1 cellular context compared by ENCODE assay signal in the genomic region with DNA sequence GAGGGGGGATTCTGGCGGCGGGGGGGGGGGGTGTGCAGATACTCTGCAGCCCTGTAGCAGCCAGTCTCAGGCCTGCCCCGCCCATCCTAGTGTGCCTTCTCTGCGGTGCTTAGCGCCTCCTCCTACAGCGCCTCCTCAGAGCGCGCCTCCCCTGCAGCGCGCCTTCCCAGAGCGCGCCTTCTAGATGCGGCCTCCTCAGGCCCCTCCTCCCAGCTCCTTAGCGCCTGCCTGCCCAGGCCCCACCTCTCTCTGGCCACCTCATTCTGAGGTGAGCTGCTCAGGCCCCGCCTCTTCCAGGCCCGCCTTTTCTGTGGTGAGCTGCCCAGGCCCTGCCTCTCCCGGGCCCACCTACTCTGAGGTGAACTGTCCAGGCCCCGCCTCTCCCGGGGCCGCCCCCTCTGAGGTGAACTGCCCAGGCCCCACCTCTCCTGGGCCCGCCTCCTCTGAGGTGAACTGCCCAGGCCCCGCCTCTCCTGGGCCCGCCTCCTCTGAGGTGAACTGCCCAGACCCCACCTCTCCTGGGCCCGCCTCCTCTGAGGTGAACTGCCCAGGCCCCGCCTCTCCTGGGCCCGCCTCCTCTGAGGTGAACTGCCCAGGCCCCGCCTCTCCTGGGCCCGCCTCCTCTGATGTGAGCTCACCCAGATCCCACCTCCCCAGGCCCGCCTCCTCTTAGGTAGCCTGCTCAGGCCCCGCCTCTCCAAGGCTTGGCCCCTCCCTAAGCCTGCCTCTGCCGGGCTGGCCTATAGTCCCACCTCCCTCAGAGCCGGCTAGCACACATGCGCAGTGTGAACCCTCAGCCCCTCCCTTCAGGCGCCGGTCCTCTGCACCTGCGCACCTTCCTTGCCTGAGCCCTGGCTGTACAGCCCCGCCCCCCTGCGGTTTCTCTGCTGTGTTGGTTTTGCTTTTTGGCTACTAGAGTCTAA.
TF ChIP-seq lines count a peak whose summit lies in the region.

No MANE protein-coding gene starts in this region.

TF ChIP-seq in HepG2, 621 proteins besides CTCF, POLR2A, EP300 and RAD21 (continued from another document and continues in another):
- TF ChIP-seq, protein P1, sequence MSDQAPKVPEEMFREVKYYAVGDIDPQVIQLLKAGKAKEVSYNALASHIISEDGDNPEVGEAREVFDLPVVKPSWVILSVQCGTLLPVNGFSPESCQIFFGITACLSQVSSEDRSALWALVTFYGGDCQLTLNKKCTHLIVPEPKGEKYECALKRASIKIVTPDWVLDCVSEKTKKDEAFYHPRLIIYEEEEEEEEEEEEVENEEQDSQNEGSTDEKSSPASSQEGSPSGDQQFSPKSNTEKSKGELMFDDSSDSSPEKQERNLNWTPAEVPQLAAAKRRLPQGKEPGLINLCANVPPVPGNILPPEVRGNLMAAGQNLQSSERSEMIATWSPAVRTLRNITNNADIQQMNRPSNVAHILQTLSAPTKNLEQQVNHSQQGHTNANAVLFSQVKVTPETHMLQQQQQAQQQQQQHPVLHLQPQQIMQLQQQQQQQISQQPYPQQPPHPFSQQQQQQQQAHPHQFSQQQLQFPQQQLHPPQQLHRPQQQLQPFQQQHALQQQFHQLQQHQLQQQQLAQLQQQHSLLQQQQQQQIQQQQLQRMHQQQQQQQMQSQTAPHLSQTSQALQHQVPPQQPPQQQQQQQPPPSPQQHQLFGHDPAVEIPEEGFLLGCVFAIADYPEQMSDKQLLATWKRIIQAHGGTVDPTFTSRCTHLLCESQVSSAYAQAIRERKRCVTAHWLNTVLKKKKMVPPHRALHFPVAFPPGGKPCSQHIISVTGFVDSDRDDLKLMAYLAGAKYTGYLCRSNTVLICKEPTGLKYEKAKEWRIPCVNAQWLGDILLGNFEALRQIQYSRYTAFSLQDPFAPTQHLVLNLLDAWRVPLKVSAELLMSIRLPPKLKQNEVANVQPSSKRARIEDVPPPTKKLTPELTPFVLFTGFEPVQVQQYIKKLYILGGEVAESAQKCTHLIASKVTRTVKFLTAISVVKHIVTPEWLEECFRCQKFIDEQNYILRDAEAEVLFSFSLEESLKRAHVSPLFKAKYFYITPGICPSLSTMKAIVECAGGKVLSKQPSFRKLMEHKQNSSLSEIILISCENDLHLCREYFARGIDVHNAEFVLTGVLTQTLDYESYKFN (CRISPR knock-in tag; conservative IDR thresholded peaks at IDR 0.05) = peak; percentile 12; the same call in 1 of the 2 replicates
- TF ChIP-seq MAFF (IDR thresholded peaks at IDR 0.05; ENCODE audit: low read depth, low read length) = no peak
- TF ChIP-seq, protein P2, sequence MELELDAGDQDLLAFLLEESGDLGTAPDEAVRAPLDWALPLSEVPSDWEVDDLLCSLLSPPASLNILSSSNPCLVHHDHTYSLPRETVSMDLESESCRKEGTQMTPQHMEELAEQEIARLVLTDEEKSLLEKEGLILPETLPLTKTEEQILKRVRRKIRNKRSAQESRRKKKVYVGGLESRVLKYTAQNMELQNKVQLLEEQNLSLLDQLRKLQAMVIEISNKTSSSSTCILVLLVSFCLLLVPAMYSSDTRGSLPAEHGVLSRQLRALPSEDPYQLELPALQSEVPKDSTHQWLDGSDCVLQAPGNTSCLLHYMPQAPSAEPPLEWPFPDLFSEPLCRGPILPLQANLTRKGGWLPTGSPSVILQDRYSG (CRISPR knock-in tag; IDR thresholded peaks at IDR 0.05) = no peak
- TF ChIP-seq HOXA5 (CRISPR knock-in tag; IDR thresholded peaks at IDR 0.05) = no peak
- no peak for TF ChIP-seq YY1 (IDR thresholded peaks at IDR 0.05; ENCODE audit: insufficient read depth, insufficient replicate concordance, low read depth, low read length)
- peak; percentile 24; the same call in 1 of the 2 replicates for TF ChIP-seq KDM2A (CRISPR knock-in tag; IDR thresholded peaks at IDR 0.05; ENCODE audit: borderline replicate concordance, low read depth)
- TF ChIP-seq, protein P3, sequence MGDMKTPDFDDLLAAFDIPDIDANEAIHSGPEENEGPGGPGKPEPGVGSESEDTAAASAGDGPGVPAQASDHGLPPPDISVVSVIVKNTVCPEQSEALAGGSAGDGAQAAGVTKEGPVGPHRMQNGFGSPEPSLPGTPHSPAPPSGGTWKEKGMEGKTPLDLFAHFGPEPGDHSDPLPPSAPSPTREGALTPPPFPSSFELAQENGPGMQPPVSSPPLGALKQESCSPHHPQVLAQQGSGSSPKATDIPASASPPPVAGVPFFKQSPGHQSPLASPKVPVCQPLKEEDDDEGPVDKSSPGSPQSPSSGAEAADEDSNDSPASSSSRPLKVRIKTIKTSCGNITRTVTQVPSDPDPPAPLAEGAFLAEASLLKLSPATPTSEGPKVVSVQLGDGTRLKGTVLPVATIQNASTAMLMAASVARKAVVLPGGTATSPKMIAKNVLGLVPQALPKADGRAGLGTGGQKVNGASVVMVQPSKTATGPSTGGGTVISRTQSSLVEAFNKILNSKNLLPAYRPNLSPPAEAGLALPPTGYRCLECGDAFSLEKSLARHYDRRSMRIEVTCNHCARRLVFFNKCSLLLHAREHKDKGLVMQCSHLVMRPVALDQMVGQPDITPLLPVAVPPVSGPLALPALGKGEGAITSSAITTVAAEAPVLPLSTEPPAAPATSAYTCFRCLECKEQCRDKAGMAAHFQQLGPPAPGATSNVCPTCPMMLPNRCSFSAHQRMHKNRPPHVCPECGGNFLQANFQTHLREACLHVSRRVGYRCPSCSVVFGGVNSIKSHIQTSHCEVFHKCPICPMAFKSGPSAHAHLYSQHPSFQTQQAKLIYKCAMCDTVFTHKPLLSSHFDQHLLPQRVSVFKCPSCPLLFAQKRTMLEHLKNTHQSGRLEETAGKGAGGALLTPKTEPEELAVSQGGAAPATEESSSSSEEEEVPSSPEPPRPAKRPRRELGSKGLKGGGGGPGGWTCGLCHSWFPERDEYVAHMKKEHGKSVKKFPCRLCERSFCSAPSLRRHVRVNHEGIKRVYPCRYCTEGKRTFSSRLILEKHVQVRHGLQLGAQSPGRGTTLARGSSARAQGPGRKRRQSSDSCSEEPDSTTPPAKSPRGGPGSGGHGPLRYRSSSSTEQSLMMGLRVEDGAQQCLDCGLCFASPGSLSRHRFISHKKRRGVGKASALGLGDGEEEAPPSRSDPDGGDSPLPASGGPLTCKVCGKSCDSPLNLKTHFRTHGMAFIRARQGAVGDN (CRISPR knock-in tag; IDR thresholded peaks at IDR 0.05) = peak; percentile 54
- no peak for TF ChIP-seq SMARCE1 (IDR thresholded peaks at IDR 0.05; ENCODE audit: borderline replicate concordance)
- TF ChIP-seq HDAC2 (CRISPR knock-in tag; IDR thresholded peaks at IDR 0.05) = peak; percentile 34; the same call in 1 of the 2 replicates
- TF ChIP-seq ELF3 (CRISPR knock-in tag; IDR thresholded peaks at IDR 0.05) = no peak
- no peak for TF ChIP-seq KLF13 (CRISPR knock-in tag; IDR thresholded peaks at IDR 0.05)
- TF ChIP-seq, protein P4, sequence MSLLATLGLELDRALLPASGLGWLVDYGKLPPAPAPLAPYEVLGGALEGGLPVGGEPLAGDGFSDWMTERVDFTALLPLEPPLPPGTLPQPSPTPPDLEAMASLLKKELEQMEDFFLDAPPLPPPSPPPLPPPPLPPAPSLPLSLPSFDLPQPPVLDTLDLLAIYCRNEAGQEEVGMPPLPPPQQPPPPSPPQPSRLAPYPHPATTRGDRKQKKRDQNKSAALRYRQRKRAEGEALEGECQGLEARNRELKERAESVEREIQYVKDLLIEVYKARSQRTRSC (CRISPR knock-in tag; IDR thresholded peaks at IDR 0.05; ENCODE audit: low read depth) = no peak
- TF ChIP-seq, protein P5, sequence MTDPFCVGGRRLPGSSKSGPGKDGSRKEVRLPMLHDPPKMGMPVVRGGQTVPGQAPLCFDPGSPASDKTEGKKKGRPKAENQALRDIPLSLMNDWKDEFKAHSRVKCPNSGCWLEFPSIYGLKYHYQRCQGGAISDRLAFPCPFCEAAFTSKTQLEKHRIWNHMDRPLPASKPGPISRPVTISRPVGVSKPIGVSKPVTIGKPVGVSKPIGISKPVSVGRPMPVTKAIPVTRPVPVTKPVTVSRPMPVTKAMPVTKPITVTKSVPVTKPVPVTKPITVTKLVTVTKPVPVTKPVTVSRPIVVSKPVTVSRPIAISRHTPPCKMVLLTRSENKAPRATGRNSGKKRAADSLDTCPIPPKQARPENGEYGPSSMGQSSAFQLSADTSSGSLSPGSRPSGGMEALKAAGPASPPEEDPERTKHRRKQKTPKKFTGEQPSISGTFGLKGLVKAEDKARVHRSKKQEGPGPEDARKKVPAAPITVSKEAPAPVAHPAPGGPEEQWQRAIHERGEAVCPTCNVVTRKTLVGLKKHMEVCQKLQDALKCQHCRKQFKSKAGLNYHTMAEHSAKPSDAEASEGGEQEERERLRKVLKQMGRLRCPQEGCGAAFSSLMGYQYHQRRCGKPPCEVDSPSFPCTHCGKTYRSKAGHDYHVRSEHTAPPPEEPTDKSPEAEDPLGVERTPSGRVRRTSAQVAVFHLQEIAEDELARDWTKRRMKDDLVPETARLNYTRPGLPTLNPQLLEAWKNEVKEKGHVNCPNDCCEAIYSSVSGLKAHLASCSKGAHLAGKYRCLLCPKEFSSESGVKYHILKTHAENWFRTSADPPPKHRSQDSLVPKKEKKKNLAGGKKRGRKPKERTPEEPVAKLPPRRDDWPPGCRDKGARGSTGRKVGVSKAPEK (CRISPR knock-in tag; IDR thresholded peaks at IDR 0.05; ENCODE audit: borderline replicate concordance) = no peak
- TF ChIP-seq MTA1 (CRISPR knock-in tag; IDR thresholded peaks at IDR 0.05; ENCODE audit: borderline replicate concordance) = no peak
- no peak for TF ChIP-seq NKX3-1 (CRISPR knock-in tag; IDR thresholded peaks at IDR 0.05)
- 0 out of 2 replicates have a peak, but pooled peaks have one; percentile 29 for TF ChIP-seq REPIN1 (CRISPR knock-in tag; IDR thresholded peaks at IDR 0.05; ENCODE audit: borderline replicate concordance, low read depth)
- TF ChIP-seq GZF1 (CRISPR knock-in tag; IDR thresholded peaks at IDR 0.05) = no peak
- 0 out of 2 replicates have a peak, but pooled peaks have one; percentile 50 for TF ChIP-seq FIP1L1 (IDR thresholded peaks at IDR 0.05; ENCODE audit: borderline replicate concordance, insufficient read depth, low read depth, low read length)
- TF ChIP-seq IRF2 (CRISPR knock-in tag; IDR thresholded peaks at IDR 0.05) = peak; percentile 41; the same call in 1 of the 2 replicates
- TF ChIP-seq, protein P6, sequence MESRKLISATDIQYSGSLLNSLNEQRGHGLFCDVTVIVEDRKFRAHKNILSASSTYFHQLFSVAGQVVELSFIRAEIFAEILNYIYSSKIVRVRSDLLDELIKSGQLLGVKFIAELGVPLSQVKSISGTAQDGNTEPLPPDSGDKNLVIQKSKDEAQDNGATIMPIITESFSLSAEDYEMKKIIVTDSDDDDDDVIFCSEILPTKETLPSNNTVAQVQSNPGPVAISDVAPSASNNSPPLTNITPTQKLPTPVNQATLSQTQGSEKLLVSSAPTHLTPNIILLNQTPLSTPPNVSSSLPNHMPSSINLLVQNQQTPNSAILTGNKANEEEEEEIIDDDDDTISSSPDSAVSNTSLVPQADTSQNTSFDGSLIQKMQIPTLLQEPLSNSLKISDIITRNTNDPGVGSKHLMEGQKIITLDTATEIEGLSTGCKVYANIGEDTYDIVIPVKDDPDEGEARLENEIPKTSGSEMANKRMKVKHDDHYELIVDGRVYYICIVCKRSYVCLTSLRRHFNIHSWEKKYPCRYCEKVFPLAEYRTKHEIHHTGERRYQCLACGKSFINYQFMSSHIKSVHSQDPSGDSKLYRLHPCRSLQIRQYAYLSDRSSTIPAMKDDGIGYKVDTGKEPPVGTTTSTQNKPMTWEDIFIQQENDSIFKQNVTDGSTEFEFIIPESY (CRISPR knock-in tag; IDR thresholded peaks at IDR 0.05) = peak; percentile 66; the same call in 1 of the 2 replicates
- TF ChIP-seq, protein P7, sequence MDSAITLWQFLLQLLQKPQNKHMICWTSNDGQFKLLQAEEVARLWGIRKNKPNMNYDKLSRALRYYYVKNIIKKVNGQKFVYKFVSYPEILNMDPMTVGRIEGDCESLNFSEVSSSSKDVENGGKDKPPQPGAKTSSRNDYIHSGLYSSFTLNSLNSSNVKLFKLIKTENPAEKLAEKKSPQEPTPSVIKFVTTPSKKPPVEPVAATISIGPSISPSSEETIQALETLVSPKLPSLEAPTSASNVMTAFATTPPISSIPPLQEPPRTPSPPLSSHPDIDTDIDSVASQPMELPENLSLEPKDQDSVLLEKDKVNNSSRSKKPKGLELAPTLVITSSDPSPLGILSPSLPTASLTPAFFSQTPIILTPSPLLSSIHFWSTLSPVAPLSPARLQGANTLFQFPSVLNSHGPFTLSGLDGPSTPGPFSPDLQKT (CRISPR knock-in tag; IDR thresholded peaks at IDR 0.05; ENCODE audit: borderline replicate concordance) = no peak
- TF ChIP-seq SOX6 (IDR thresholded peaks at IDR 0.05) = no peak
- TF ChIP-seq SOX6 (CRISPR knock-in tag; IDR thresholded peaks at IDR 0.05) = peak; percentile 23; the same call in 1 of the 2 replicates
- TF ChIP-seq, protein P8, sequence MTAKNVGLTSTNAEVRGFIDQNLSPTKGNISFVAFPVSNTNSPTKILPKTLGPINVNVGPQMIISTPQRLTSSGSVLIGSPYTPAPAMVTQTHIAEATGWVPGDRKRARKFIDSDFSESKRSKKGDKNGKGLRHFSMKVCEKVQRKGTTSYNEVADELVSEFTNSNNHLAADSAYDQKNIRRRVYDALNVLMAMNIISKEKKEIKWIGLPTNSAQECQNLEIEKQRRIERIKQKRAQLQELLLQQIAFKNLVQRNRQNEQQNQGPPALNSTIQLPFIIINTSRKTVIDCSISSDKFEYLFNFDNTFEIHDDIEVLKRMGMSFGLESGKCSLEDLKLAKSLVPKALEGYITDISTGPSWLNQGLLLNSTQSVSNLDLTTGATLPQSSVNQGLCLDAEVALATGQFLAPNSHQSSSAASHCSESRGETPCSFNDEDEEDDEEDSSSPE (CRISPR knock-in tag; IDR thresholded peaks at IDR 0.05) = peak; percentile 53; the same call in 1 of the 2 replicates
- no peak for TF ChIP-seq ZNF772 (CRISPR knock-in tag; IDR thresholded peaks at IDR 0.05)
- TF ChIP-seq ZSCAN22 (CRISPR knock-in tag; IDR thresholded peaks at IDR 0.05) = no peak
- TF ChIP-seq ZNF143 (CRISPR knock-in tag; IDR thresholded peaks at IDR 0.05) = no peak
- TF ChIP-seq, protein P9, sequence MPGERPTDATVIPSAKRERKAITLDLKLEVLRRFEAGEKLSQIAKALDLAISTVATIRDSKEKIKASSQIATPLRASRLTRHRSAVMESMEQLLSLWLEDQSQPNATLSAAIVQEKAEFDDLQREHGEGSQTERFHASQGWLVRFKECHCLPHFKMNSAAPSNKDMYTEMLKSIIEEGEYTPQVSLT (CRISPR knock-in tag; IDR thresholded peaks at IDR 0.05; ENCODE audit: borderline replicate concordance, low read depth) = no peak
- TF ChIP-seq MIXL1 (CRISPR knock-in tag; IDR thresholded peaks at IDR 0.05) = no peak
- TF ChIP-seq KDM3A (CRISPR knock-in tag; IDR thresholded peaks at IDR 0.05; ENCODE audit: low read depth) = 0 out of 2 replicates have a peak, but pooled peaks have one; percentile 28
- TF ChIP-seq ZNF543 (CRISPR knock-in tag; IDR thresholded peaks at IDR 0.05) = peak; percentile 36; the same call in 1 of the 2 replicates
- TF ChIP-seq, protein P10, sequence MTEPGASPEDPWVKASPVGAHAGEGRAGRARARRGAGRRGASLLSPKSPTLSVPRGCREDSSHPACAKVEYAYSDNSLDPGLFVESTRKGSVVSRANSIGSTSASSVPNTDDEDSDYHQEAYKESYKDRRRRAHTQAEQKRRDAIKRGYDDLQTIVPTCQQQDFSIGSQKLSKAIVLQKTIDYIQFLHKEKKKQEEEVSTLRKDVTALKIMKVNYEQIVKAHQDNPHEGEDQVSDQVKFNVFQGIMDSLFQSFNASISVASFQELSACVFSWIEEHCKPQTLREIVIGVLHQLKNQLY (CRISPR knock-in tag; IDR thresholded peaks at IDR 0.05) = no peak
